8 cellular contexts compared by ENCODE assay signal in genomic region chr2:106542730-106543359, GRCh38. TPM values are rescaled to one million over a fixed set of nuclear protein-coding genes. Genes with fewer than 3 reads are reported as not detected.
DNase-seq lines count a peak whose midpoint lies in the region; ATAC-seq and TF ChIP-seq lines count a peak whose summit lies in the region.

No MANE protein-coding gene starts in this region.

- H3K4me2 ChIP-seq in PC-3 (ENCODE audit: low read length) (peak overlapping the region; percentile 91), neuronal stem cell (ENCODE audit: insufficient read depth, low read length, poor library complexity, severe bottlenecking) (peak overlapping the region; percentile 28)

- TF ChIP-seq CTCF in PC-3 (conservative IDR thresholded peaks at IDR 0.05; ENCODE audit: low read depth, low read length), result peak; percentile 83

- no TSS peak for BruUV-seq in PC-3 (replicated peaks; lab: Mats Ljungman, UMichigan)

- H3K9ac ChIP-seq in HUES6 (ENCODE audit: low read length) (no peak overlapping the region), PC-3 (ENCODE audit: low read length) (no peak overlapping the region), neuronal stem cell (ENCODE audit: low read depth, low read length, poor library complexity) (no peak overlapping the region), subcutaneous abdominal adipose tissue (ENCODE audit: low read length in 5 of 5) (peak overlapping the region in 2 of 5 donors; percentile 14 to 51)

- H3K4me3 ChIP-seq in HUES6 (ENCODE audit: low read depth, low read length), result peak overlapping the region; percentile 40
- H3K4me3 ChIP-seq in PC-3 (ENCODE audit: low read length), result peak overlapping the region; percentile 70
- H3K4me3 ChIP-seq in neuronal stem cell (ENCODE audit: low read length in 2 of 2), result no peak overlapping the region
- H3K4me3 ChIP-seq in subcutaneous abdominal adipose tissue (ENCODE audit: low read depth in 1 of 5, low read length in 5 of 5), result peak overlapping the region in 3 of 5 donors; percentile 8 to 45 (median 44)

- no peaks in the 10 kb centered on the region for H3K36me3 ChIP-seq in HUES6 (ENCODE audit: control insufficient read depth, insufficient read depth, low read length)
- H3K36me3 ChIP-seq in PC-3 (ENCODE audit: low read depth, low read length), result no peaks in the 10 kb centered on the region
- H3K36me3 ChIP-seq in neuronal stem cell (replicated peaks in 1 of 2; ENCODE audit: control insufficient read depth in 2 of 2, insufficient read depth in 2 of 2, low read length in 2 of 2), result no peaks in the 10 kb centered on the region
- H3K36me3 ChIP-seq in subcutaneous abdominal adipose tissue (ENCODE audit: control insufficient read depth in 5 of 5, insufficient read depth in 5 of 5, low read length in 5 of 5), result no peaks in the 10 kb centered on the region

- WGBS in neuronal stem cell (ENCODE audit: extremely low coverage in 2 of 2, insufficient read length in 2 of 2, insufficient replicate concordance in 1 of 2), 2 donors, result no CpG with 5 or more reads among the region's 24 CpGs

- H3K79me2 ChIP-seq in PC-3 (ENCODE audit: low read length), result no peaks in the 10 kb centered on the region

- H3K9me3 ChIP-seq in HUES6 (ENCODE audit: control insufficient read depth, insufficient read depth, low read depth, low read length), result no peaks in the 10 kb centered on the region
- no peaks in the 10 kb centered on the region for H3K9me3 ChIP-seq in PC-3 (ENCODE audit: low read length)
- H3K9me3 ChIP-seq in neuronal stem cell (replicated peaks in 1 of 2; ENCODE audit: control insufficient read depth in 2 of 2, insufficient read depth in 1 of 2, low read depth in 1 of 2, low read length in 2 of 2), result no peaks in the 10 kb centered on the region
- H3K9me3 ChIP-seq in subcutaneous abdominal adipose tissue (ENCODE audit: control insufficient read depth in 5 of 5, low read length in 5 of 5), result no peaks in the 10 kb centered on the region

- no peaks in the 10 kb centered on the region for H4K20me1 ChIP-seq in PC-3 (ENCODE audit: low read length)

- H2BK12ac ChIP-seq in neuronal stem cell (ENCODE audit: low read length), result no peak overlapping the region

- H4K91ac ChIP-seq in neuronal stem cell (ENCODE audit: low read depth, low read length, poor library complexity), result no peak overlapping the region

- no peak overlapping the region for H2BK15ac ChIP-seq in neuronal stem cell (ENCODE audit: low read length)

- H3K14ac ChIP-seq in neuronal stem cell (ENCODE audit: low read length), result no peak overlapping the region

- H4K8ac ChIP-seq in neuronal stem cell (ENCODE audit: low read depth, low read length), result no peak overlapping the region

- H3K27ac ChIP-seq in HUES6 (ENCODE audit: low read depth, low read length) (no peak overlapping the region), PC-3 (ENCODE audit: low read length) (no peak overlapping the region), neuronal stem cell (replicated peaks; ENCODE audit: low read length) (no peak overlapping the region), subcutaneous abdominal adipose tissue (ENCODE audit: low read depth, low read length) (no peak overlapping the region)

- H3K27me3 ChIP-seq in HUES6 (ENCODE audit: control insufficient read depth, insufficient read depth, low read length) (no peaks in the 10 kb centered on the region; the same call in 1 of the 2 replicates), PC-3 (ENCODE audit: low read length) (peaks cover 59% of the 10 kb centered on the region), neuronal stem cell (ENCODE audit: control insufficient read depth in 3 of 3, insufficient read depth in 3 of 3, low read depth in 1 of 3, low read length in 3 of 3) (peaks cover 0 to 15% (median 1%) of the 10 kb centered on the region in 3 experiments), subcutaneous abdominal adipose tissue (ENCODE audit: control insufficient read depth in 5 of 5, insufficient read depth in 4 of 5, low read length in 5 of 5) (peaks cover 0 to 9% (median 5%) of the 10 kb centered on the region in 5 donors)

- no peak overlapping the region for H3K4ac ChIP-seq in neuronal stem cell (ENCODE audit: low read length)

- H2AFZ ChIP-seq in PC-3 (ENCODE audit: low read length) (peak overlapping the region; percentile 98), neuronal stem cell (ENCODE audit: low read length) (peak overlapping the region; percentile 78)

- ATAC-seq in GM21447 (IDR thresholded peaks at IDR 0.05; ENCODE audit: unreplicated experiment) (peak; percentile 93), PC-3 (peak; percentile 89)

- no peak overlapping the region for H3K23ac ChIP-seq in neuronal stem cell (ENCODE audit: low read depth, low read length, poor library complexity)

- no peaks in the 10 kb centered on the region for H3F3A ChIP-seq in PC-3 (ENCODE audit: low read length, unreplicated experiment)

- intact Hi-C loops in PC-3 (cut with micrococcal nuclease), result loop anchor here (1.0 to 5.0 kb wide), 4 partner anchors 40 to 439 kb away; no protein-coding TSS in a partner anchor

- CTCF ChIA-PET in PC-3 (lab: Charles Lee), result interaction anchor here (0.6 to 0.7 kb wide), 2 partner anchors 40 to 438 kb away, joined by 3 to 5 read pairs; no protein-coding TSS in a partner anchor

- no peak overlapping the region for H3K18ac ChIP-seq in neuronal stem cell (ENCODE audit: low read length)

- no peaks in the 10 kb centered on the region for H3K79me1 ChIP-seq in neuronal stem cell (ENCODE audit: low read depth, low read length)

- DNase-seq in DMS 273 treated with DMSO at 0.1 percent for 48 hours (lab: John Stamatoyannopoulos, UW) (peak; percentile 32), PC-3 (peak; percentile 83), fibroblast of peridontal ligament (ENCODE audit: extremely low read depth) (peak; percentile 45), neuronal stem cell (ENCODE audit: low spot score) (peak; percentile 70)
- peak; percentile 89 to 91 for DNase-seq in activated T-cell treated with anti-CD3 and anti-CD28 coated beads, Interleukin-2, amount 50 U/mL, for 48 hours

- H3K9me2 ChIP-seq in PC-3 (replicated peaks; ENCODE audit: low read length), result no peaks in the 10 kb centered on the region

- no peak overlapping the region for H2AK5ac ChIP-seq in neuronal stem cell (ENCODE audit: low read depth, low read length)

- POLR2A ChIA-PET in PC-3 (lab: Charles Lee; ENCODE audit: unreplicated experiment), result interaction anchor here (0.6 kb wide), 1 partner anchor 1041 kb away, joined by 7 read pairs; no protein-coding TSS in a partner anchor

- H2BK5ac ChIP-seq in neuronal stem cell (ENCODE audit: low read length), result no peak overlapping the region

- H2BK120ac ChIP-seq in neuronal stem cell (ENCODE audit: low read depth, low read length), result no peak overlapping the region

- no peaks in the 10 kb centered on the region for H3K4me1 ChIP-seq in HUES6 (ENCODE audit: control insufficient read depth, insufficient read depth, low read length)
- no peaks in the 10 kb centered on the region for H3K4me1 ChIP-seq in PC-3 (ENCODE audit: insufficient read depth, low read length)
- peaks cover 0 to 3% of the 10 kb centered on the region in 2 donors for H3K4me1 ChIP-seq in neuronal stem cell (ENCODE audit: control insufficient read depth in 2 of 2, insufficient read depth in 1 of 2, low read depth in 1 of 2, low read length in 2 of 2)
- peaks cover 0 to 10% (median 7%) of the 10 kb centered on the region in 5 donors for H3K4me1 ChIP-seq in subcutaneous abdominal adipose tissue (ENCODE audit: control insufficient read depth in 5 of 5, insufficient read depth in 5 of 5, low read length in 5 of 5)

RNA-seq across cellular contexts. Expression of gene CD8B2, which starts 55.7 kb away (rescaled TPM):
- total RNA-seq in PC-3 (2014; rRNA removed), result not detected in 2 replicates
- polyA plus RNA-seq in neuronal stem cell (2013, experiment 1 of 2), result 0.01 TPM
- not detected for polyA plus RNA-seq in neuronal stem cell (2013, experiment 2 of 2)

Comparison
In these comparisons a context has a peak if more than half of its experiments do, and no peak if none do; other contexts are left out.
1. DNase-seq: peak in every context shown above with its lines; median percentile 90 in activated T-cell treated with anti-CD3 and anti-CD28 coated beads, Interleukin-2, amount 50 U/mL, for 48 hours; 83 in PC-3; 70 in neuronal stem cell; 45 in fibroblast of peridontal ligament; 32 in DMS 273 treated with DMSO at 0.1 percent for 48 hours.
2. H3K4me3 ChIP-seq: peak in HUES6 (single experiment), PC-3 (single experiment) and subcutaneous abdominal adipose tissue (3 of 5); none in neuronal stem cell (0 of 2).